ENCODE assay signal across 1 cellular context in genomic region chr18:10356999-10357398, GRCh38.
A peak's percentile ranks its signal among the peaks of the same experiment; 100 is the strongest.
TF ChIP-seq lines count a peak whose summit lies in the region.

No MANE protein-coding gene starts in this region.

TF ChIP-seq in HepG2, 621 proteins besides CTCF, POLR2A, EP300 and RAD21:
- TF ChIP-seq ZNF792 (CRISPR knock-in tag; IDR thresholded peaks at IDR 0.05) = peak; percentile 84; the same call in 1 of the 2 replicates
